Comparison of ENCODE assay signal across 1 cellular context in the genomic region with DNA sequence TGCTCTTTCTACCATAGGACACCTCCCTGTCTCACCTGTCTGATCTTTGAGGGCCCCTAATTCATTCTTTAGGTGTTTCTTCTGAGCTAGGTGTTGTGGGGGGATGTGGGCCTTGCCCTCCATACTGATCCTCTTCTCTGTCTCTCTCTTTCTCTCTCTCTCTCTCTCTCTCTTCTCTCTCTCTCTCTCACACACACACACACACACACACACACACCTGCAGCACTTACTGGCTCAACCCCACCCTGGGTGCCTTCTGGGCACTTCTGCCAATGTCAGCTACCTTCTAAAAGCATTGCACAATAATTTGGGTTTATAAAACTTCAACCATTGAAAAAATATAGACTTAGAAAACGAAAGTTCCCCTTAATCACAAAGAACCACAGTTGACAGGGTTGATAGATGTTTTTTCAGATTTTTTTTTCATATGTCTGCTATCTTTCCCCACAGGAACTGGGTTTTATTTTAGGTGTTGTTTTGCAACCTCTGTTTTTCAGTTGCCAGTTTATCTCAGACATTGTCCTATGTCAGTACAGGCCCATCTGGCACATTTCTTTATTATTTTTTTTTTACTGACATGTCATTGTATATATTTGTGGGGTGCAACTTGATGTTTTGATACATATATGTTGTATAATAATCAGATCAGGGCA.
TF ChIP-seq lines count a peak whose summit lies in the region.

No MANE protein-coding gene starts in this region.

TF ChIP-seq in HCT116, 20 proteins besides CTCF, POLR2A, EP300 and RAD21 (continued from another document):
- TF ChIP-seq SIN3A (IDR thresholded peaks at IDR 0.05; ENCODE audit: low read depth) (no peak), FOSL1 (IDR thresholded peaks at IDR 0.05; ENCODE audit: low read depth) (no peak), YY1 (IDR thresholded peaks at IDR 0.05; ENCODE audit: extremely low read depth, insufficient replicate concordance, low read depth, low read length) (no peak), JUND (IDR thresholded peaks at IDR 0.05) (no peak)
